In genomic region chr7:108037140-108037539, GRCh38 we compare ENCODE assay signal across 1 cellular context.
TF ChIP-seq lines count a peak whose summit lies in the region.

No MANE protein-coding gene starts in this region.

TF ChIP-seq in K562, 482 proteins besides CTCF, POLR2A, EP300 and RAD21 (continued from another document and continues in another):
- TF ChIP-seq ZKSCAN3 (CRISPR knock-in tag; IDR thresholded peaks at IDR 0.05) (no peak), MYBL2 (IDR thresholded peaks at IDR 0.05; ENCODE audit: low read depth) (no peak), MYBL2 (CRISPR knock-in tag; IDR thresholded peaks at IDR 0.05; ENCODE audit: borderline replicate concordance) (no peak), PKNOX1 (IDR thresholded peaks at IDR 0.05) (peak; percentile 30; the same call in 1 of the 2 replicates), MYNN (IDR thresholded peaks at IDR 0.05) (no peak), MYNN (CRISPR knock-in tag; IDR thresholded peaks at IDR 0.05) (no peak), PTBP1 (IDR thresholded peaks at IDR 0.05; ENCODE audit: low read depth, low read length) (no peak), ZBTB8A (IDR thresholded peaks at IDR 0.05; ENCODE audit: partially characterized antibody) (no peak), ZNF354B (CRISPR knock-in tag; IDR thresholded peaks at IDR 0.05) (no peak), ZNF75A (CRISPR knock-in tag; IDR thresholded peaks at IDR 0.05) (no peak), DNMT1 (IDR thresholded peaks at IDR 0.05) (no peak), HLTF (IDR thresholded peaks at IDR 0.05) (no peak), ZFX (CRISPR knock-in tag; IDR thresholded peaks at IDR 0.05) (no peak), ZNF146 (CRISPR knock-in tag; IDR thresholded peaks at IDR 0.05; ENCODE audit: unreplicated experiment) (no peak), MITF (IDR thresholded peaks at IDR 0.05) (no peak), MEIS2 (IDR thresholded peaks at IDR 0.05; ENCODE audit: partially characterized antibody) (peak; percentile 93), KDM4B (IDR thresholded peaks at IDR 0.05; ENCODE audit: borderline replicate concordance in 2 of 2, low read depth in 1 of 2) (no peak), CBX3 (IDR thresholded peaks at IDR 0.05; ENCODE audit: borderline replicate concordance in 1 of 2, low read length in 2 of 2) (no peak), ZNF407 (IDR thresholded peaks at IDR 0.05; ENCODE audit: low read depth) (no peak), USF2 (CRISPR knock-in tag; IDR thresholded peaks at IDR 0.05) (no peak), ZNF436 (CRISPR knock-in tag; IDR thresholded peaks at IDR 0.05) (no peak), MEF2D (tag; conservative IDR thresholded peaks at IDR 0.05; ENCODE audit: low read depth) (no peak), PHB (CRISPR knock-in tag; IDR thresholded peaks at IDR 0.05) (no peak), ZNF197 (CRISPR knock-in tag; IDR thresholded peaks at IDR 0.05; ENCODE audit: low read depth) (no peak), RFX5 (IDR thresholded peaks at IDR 0.05; ENCODE audit: low read depth, low read length) (no peak), CUX1 (CRISPR knock-in tag; IDR thresholded peaks at IDR 0.05) (no peak), RFX1 (IDR thresholded peaks at IDR 0.05) (no peak), FIP1L1 (IDR thresholded peaks at IDR 0.05; ENCODE audit: low read depth, low read length, poor library complexity, severe bottlenecking) (no peak), ZNF561 (CRISPR knock-in tag; conservative IDR thresholded peaks at IDR 0.05) (no peak), DMBX1 (CRISPR knock-in tag; IDR thresholded peaks at IDR 0.05; ENCODE audit: borderline replicate concordance) (no peak), CCAR2 (IDR thresholded peaks at IDR 0.05; ENCODE audit: low read depth, low read length) (no peak), ADNP (tag; IDR thresholded peaks at IDR 0.05) (no peak)
- TF ChIP-seq, protein P1, sequence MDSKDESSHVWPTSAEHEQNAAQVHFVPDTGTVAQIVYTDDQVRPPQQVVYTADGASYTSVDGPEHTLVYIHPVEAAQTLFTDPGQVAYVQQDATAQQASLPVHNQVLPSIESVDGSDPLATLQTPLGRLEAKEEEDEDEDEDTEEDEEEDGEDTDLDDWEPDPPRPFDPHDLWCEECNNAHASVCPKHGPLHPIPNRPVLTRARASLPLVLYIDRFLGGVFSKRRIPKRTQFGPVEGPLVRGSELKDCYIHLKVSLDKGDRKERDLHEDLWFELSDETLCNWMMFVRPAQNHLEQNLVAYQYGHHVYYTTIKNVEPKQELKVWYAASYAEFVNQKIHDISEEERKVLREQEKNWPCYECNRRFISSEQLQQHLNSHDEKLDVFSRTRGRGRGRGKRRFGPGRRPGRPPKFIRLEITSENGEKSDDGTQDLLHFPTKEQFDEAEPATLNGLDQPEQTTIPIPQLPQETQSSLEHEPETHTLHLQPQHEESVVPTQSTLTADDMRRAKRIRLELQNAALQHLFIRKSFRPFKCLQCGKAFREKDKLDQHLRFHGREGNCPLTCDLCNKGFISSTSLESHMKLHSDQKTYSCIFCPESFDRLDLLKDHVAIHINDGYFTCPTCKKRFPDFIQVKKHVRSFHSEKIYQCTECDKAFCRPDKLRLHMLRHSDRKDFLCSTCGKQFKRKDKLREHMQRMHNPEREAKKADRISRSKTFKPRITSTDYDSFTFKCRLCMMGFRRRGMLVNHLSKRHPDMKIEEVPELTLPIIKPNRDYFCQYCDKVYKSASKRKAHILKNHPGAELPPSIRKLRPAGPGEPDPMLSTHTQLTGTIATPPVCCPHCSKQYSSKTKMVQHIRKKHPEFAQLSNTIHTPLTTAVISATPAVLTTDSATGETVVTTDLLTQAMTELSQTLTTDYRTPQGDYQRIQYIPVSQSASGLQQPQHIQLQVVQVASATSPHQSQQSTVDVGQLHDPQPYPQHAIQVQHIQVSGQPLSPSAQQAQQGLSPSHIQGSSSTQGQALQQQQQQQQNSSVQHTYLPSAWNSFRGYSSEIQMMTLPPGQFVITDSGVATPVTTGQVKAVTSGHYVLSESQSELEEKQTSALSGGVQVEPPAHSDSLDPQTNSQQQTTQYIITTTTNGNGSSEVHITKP (IDR thresholded peaks at IDR 0.05; ENCODE audit: partially characterized antibody), result no peak
- TF ChIP-seq, protein P2, sequence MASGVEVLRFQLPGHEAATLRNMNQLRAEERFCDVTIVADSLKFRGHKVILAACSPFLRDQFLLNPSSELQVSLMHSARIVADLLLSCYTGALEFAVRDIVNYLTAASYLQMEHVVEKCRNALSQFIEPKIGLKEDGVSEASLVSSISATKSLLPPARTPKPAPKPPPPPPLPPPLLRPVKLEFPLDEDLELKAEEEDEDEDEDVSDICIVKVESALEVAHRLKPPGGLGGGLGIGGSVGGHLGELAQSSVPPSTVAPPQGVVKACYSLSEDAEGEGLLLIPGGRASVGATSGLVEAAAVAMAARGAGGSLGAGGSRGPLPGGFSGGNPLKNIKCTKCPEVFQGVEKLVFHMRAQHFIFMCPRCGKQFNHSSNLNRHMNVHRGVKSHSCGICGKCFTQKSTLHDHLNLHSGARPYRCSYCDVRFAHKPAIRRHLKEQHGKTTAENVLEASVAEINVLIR (CRISPR knock-in tag; IDR thresholded peaks at IDR 0.05), result no peak
- TF ChIP-seq, protein P3, sequence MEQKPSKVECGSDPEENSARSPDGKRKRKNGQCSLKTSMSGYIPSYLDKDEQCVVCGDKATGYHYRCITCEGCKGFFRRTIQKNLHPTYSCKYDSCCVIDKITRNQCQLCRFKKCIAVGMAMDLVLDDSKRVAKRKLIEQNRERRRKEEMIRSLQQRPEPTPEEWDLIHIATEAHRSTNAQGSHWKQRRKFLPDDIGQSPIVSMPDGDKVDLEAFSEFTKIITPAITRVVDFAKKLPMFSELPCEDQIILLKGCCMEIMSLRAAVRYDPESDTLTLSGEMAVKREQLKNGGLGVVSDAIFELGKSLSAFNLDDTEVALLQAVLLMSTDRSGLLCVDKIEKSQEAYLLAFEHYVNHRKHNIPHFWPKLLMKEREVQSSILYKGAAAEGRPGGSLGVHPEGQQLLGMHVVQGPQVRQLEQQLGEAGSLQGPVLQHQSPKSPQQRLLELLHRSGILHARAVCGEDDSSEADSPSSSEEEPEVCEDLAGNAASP (IDR thresholded peaks at IDR 0.05), result no peak
